In genomic region chr11:118673361-118674093, GRCh38 we compare ENCODE assay signal across 1 cellular context.
TF ChIP-seq lines count a peak whose summit lies in the region.

No MANE protein-coding gene starts in this region.

TF ChIP-seq in HepG2, 621 proteins besides CTCF, POLR2A, EP300 and RAD21 (continued from another document and continues in another):
- TF ChIP-seq TEF (CRISPR knock-in tag; IDR thresholded peaks at IDR 0.05) (no peak), AKNA (CRISPR knock-in tag; IDR thresholded peaks at IDR 0.05; ENCODE audit: borderline replicate concordance) (no peak), CCAR2 (optimal IDR thresholded peaks at IDR 0.05; ENCODE audit: low read depth, low read length) (no peak), ZBTB43 (CRISPR knock-in tag; conservative IDR thresholded peaks at IDR 0.05) (no peak), THAP8 (CRISPR knock-in tag; IDR thresholded peaks at IDR 0.05; ENCODE audit: borderline replicate concordance) (no peak), U2AF1 (optimal IDR thresholded peaks at IDR 0.05; ENCODE audit: low read depth, low read length) (no peak), ZNF879 (CRISPR knock-in tag; IDR thresholded peaks at IDR 0.05) (no peak), ETV6 (CRISPR knock-in tag; conservative IDR thresholded peaks at IDR 0.05) (no peak), RAD51 (IDR thresholded peaks at IDR 0.05; ENCODE audit: borderline replicate concordance) (no peak), ATF5 (CRISPR knock-in tag; IDR thresholded peaks at IDR 0.05; ENCODE audit: low read depth) (no peak), LRRFIP1 (CRISPR knock-in tag; conservative IDR thresholded peaks at IDR 0.05) (no peak), ZNF12 (CRISPR knock-in tag; IDR thresholded peaks at IDR 0.05) (peak; percentile 18; the same call in 1 of the 2 replicates), SSRP1 (CRISPR knock-in tag; IDR thresholded peaks at IDR 0.05) (no peak), DNMT1 (CRISPR knock-in tag; IDR thresholded peaks at IDR 0.05) (no peak), ZFP91 (CRISPR knock-in tag; IDR thresholded peaks at IDR 0.05; ENCODE audit: borderline replicate concordance) (no peak), ARNT2 (CRISPR knock-in tag; IDR thresholded peaks at IDR 0.05; ENCODE audit: low read depth) (no peak; the same call in 1 of the 2 replicates), ZNF383 (CRISPR knock-in tag; IDR thresholded peaks at IDR 0.05; ENCODE audit: borderline replicate concordance) (no peak), ZNF142 (CRISPR knock-in tag; IDR thresholded peaks at IDR 0.05) (no peak), ARNT (IDR thresholded peaks at IDR 0.05) (no peak), ZNF333 (CRISPR knock-in tag; IDR thresholded peaks at IDR 0.05; ENCODE audit: borderline replicate concordance) (no peak), ZBED4 (CRISPR knock-in tag; IDR thresholded peaks at IDR 0.05; ENCODE audit: borderline replicate concordance) (0 out of 2 replicates have a peak, but pooled peaks have one; percentile 43), BRD4 (CRISPR knock-in tag; IDR thresholded peaks at IDR 0.05) (no peak), NR0B2 (CRISPR knock-in tag; IDR thresholded peaks at IDR 0.05) (no peak), FOXO4 (CRISPR knock-in tag; conservative IDR thresholded peaks at IDR 0.05) (no peak), TRIM24 (CRISPR knock-in tag; IDR thresholded peaks at IDR 0.05) (no peak), ZNF441 (CRISPR knock-in tag; IDR thresholded peaks at IDR 0.05; ENCODE audit: borderline replicate concordance) (no peak), CHD4 (IDR thresholded peaks at IDR 0.05; ENCODE audit: borderline replicate concordance, low read length) (no peak)
